8 cellular contexts compared by ENCODE assay signal in the genomic region with DNA sequence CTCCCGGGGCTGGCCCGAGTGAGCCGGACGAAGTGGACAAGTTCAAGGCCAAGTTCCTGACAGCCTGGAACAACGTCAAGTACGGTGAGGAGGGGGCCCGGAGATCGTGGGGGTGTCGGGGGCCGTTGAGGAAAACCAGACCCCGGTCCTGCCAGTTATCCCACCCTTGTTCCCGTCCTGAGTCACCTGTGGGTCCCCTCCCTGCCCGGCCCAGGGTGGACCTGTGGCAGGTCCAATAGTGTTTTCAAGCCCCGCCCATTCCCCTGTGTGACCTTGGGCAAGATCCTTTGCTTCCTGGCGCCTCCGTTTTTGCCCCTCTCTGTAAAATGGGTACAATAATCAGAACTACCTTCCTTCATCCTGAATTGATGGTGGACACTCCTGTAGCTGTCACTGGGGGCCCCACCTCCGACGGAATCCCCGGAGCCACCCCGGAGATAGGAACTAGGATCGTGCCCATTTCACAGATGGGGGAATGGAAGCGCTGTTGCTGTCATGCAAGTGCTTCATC. TPM values are rescaled to one million over a fixed set of nuclear protein-coding genes. Genes with fewer than 3 reads are reported as not detected.
DNase-seq lines count a peak whose midpoint lies in the region; ATAC-seq and TF ChIP-seq lines count a peak whose summit lies in the region.

No MANE protein-coding gene starts in this region.

- H3K9me3 ChIP-seq in SK-N-MC (ENCODE audit: low read depth, low read length), result no peaks in the 10 kb centered on the region

- H3K9ac ChIP-seq in SK-N-MC (ENCODE audit: insufficient read length), result peak overlapping the region; percentile 88

- H3K27ac ChIP-seq in SK-N-MC, result no peak overlapping the region

- intact Hi-C loops in natural killer cell (cut with micrococcal nuclease), result no loop called here

- H3K27me3 Mint-ChIP-seq in endothelial cell (ENCODE audit: unreplicated experiment), result peaks cover 4% of the 10 kb centered on the region
- no peaks in the 10 kb centered on the region for H3K27me3 Mint-ChIP-seq in natural killer cell (ENCODE audit: low read depth in 2 of 2)

- H3K36me3 Mint-ChIP-seq in endothelial cell (ENCODE audit: low read depth, unreplicated experiment), result no peaks in the 10 kb centered on the region
- H3K36me3 Mint-ChIP-seq in natural killer cell, result no peaks in the 10 kb centered on the region

- H3K4me3 Mint-ChIP-seq in endothelial cell (ENCODE audit: unreplicated experiment), result peak overlapping the region; percentile 92
- H3K4me3 Mint-ChIP-seq in natural killer cell, result peak overlapping the region; percentile 91

- ATAC-seq in natural killer cell (peak; percentile 11 to 34 (median 16)), GM18867 (IDR thresholded peaks at IDR 0.05; ENCODE audit: unreplicated experiment) (no peak), HG03565 (IDR thresholded peaks at IDR 0.05; ENCODE audit: unreplicated experiment) (no peak)

- no peaks in the 10 kb centered on the region; the same call in 1 of the 2 replicates for H3K36me3 ChIP-seq in SK-N-MC (ENCODE audit: insufficient read depth, low read length)

- H3K27ac Mint-ChIP-seq in endothelial cell (ENCODE audit: unreplicated experiment), result no peak overlapping the region
- H3K27ac Mint-ChIP-seq in natural killer cell, result peak overlapping the region; percentile 85

- H3K4me1 Mint-ChIP-seq in endothelial cell (ENCODE audit: unreplicated experiment), result peaks cover 3% of the 10 kb centered on the region
- peaks cover 14 to 27% of the 10 kb centered on the region in 2 donors for H3K4me1 Mint-ChIP-seq in natural killer cell

- TF ChIP-seq CTCF in AG09309 (IDR thresholded peaks at IDR 0.05; ENCODE audit: control insufficient read depth, insufficient read depth, low read depth, low read length, missing control alignments) (no peak), GM20000 (IDR thresholded peaks at IDR 0.05; ENCODE audit: extremely low read depth, missing control alignments) (no peak), endothelial cell (IDR thresholded peaks at IDR 0.05; ENCODE audit: unreplicated experiment) (no peak), natural killer cell (IDR thresholded peaks at IDR 0.05) (no peak)

- DNase-seq in AG09309 (ENCODE audit: low read depth) (no peak), GM20000 (ENCODE audit: low spot score) (peak; percentile 58), SK-N-MC (ENCODE audit: low read depth, low spot score) (no peak), endothelial cell (ENCODE audit: low spot score) (no peak), natural killer cell (no peak), NCI-H2171 (lab: John Stamatoyannopoulos, UW) (no peak)

- H3K4me3 ChIP-seq in AG09309 (ENCODE audit: control insufficient read depth, low read depth, low read length) (peak overlapping the region; percentile 80), SK-N-MC (peak overlapping the region; percentile 82)

- no peaks in the 10 kb centered on the region for H3K9me3 Mint-ChIP-seq in endothelial cell (ENCODE audit: unreplicated experiment)
- H3K9me3 Mint-ChIP-seq in natural killer cell, result no peaks in the 10 kb centered on the region

RNA-seq across cellular contexts. Expression of a gene that starts 0.6 kb away (rescaled TPM):
- total RNA-seq in endothelial cell (ENCODE audit: unreplicated experiment), result 11.8 TPM
- total RNA-seq in natural killer cell, result 100 to 1,000 TPM; 128 to 155 (median 138) TPM

RNA-seq across cellular contexts. Expression of a gene that starts 21.5 kb away (rescaled TPM):
- total RNA-seq in endothelial cell (ENCODE audit: unreplicated experiment), result 25.2 TPM
- 10 to 100 TPM; 36.6 to 53.0 (median 49.5) TPM for total RNA-seq in natural killer cell

RNA-seq across cellular contexts. Expression of a gene that starts 24.5 kb away (rescaled TPM):
- total RNA-seq in endothelial cell (ENCODE audit: unreplicated experiment), result 8.1 TPM
- 100 to 1,000 TPM in 2 of 3 donors, 10 to 100 TPM in 1; 82.7 to 102 (median 101) TPM for total RNA-seq in natural killer cell

RNA-seq across cellular contexts. Expression of a gene that starts 27.1 kb away (rescaled TPM):
- total RNA-seq in endothelial cell (ENCODE audit: unreplicated experiment) (not detected), natural killer cell (100 to 1,000 TPM; 307 to 433 (median 368) TPM)

RNA-seq across cellular contexts. Expression of a gene that starts 41.1 kb away (rescaled TPM):
- total RNA-seq in endothelial cell (ENCODE audit: unreplicated experiment) (56.4 TPM), natural killer cell (10 to 100 TPM; 28.1 to 39.4 (median 34.6) TPM)

Comparison
In these comparisons a context has a peak if more than half of its experiments do, and no peak if none do; other contexts are left out.
1. ATAC-seq: peak in natural killer cell (3 of 3); none in GM18867 (single experiment) and HG03565 (single experiment).
2. RNA of a gene that starts 0.6 kb away (total RNA-seq): 128 to 155 TPM in natural killer cell; 11.8 TPM in endothelial cell (single experiment); every median in the first group is over 10 times any median in the second.